ENCODE assay signal across 1 cellular context in genomic region chr9:18976368-18977238, GRCh38.
TF ChIP-seq lines count a peak whose summit lies in the region.

No MANE protein-coding gene starts in this region.

TF ChIP-seq in HEK293, 187 proteins besides CTCF, POLR2A, EP300 and RAD21 (continued from another document and continues in another):
- TF ChIP-seq PRDM10 (tag by site-specific recombination; IDR thresholded peaks at IDR 0.05) (peak; percentile 86), OSR2 (tag by site-specific recombination; IDR thresholded peaks at IDR 0.05) (peak; percentile 97; the same call in 1 of the 2 replicates), ZXDB (tag by site-specific recombination; IDR thresholded peaks at IDR 0.05) (peak; percentile 98), ZBTB20 (tag by site-specific recombination; IDR thresholded peaks at IDR 0.05) (peak; percentile 27; the same call in 1 of the 2 replicates), ZNF777 (tag by site-specific recombination; IDR thresholded peaks at IDR 0.05; ENCODE audit: borderline replicate concordance) (no peak), ZBTB11 (tag by site-specific recombination; conservative IDR thresholded peaks at IDR 0.05; ENCODE audit: low read depth) (no peak), ZNF423 (tag by site-specific recombination; IDR thresholded peaks at IDR 0.05) (peak; percentile 51), ZNF707 (tag by site-specific recombination; IDR thresholded peaks at IDR 0.05) (no peak), RBAK (tag by site-specific recombination; IDR thresholded peaks at IDR 0.05) (no peak), ZNF600 (tag by site-specific recombination; IDR thresholded peaks at IDR 0.05) (peak; percentile 29; the same call in 1 of the 2 replicates), SP2 (tag by site-specific recombination; IDR thresholded peaks at IDR 0.05) (peak; percentile 45), KLF7 (tag by site-specific recombination; IDR thresholded peaks at IDR 0.05; ENCODE audit: borderline replicate concordance) (peak; percentile 89), ZNF221 (tag by site-specific recombination; IDR thresholded peaks at IDR 0.05; ENCODE audit: borderline replicate concordance) (no peak), ZSCAN30 (tag by site-specific recombination; IDR thresholded peaks at IDR 0.05) (peak; percentile 71), ZNF239 (tag by site-specific recombination; IDR thresholded peaks at IDR 0.05) (0 out of 2 replicates have a peak, but pooled peaks have one; percentile 48), ZFP37 (tag by site-specific recombination; IDR thresholded peaks at IDR 0.05) (peak; percentile 95; the same call in 1 of the 2 replicates), ZNF610 (tag by site-specific recombination; IDR thresholded peaks at IDR 0.05; ENCODE audit: borderline replicate concordance) (0 out of 2 replicates have a peak, but pooled peaks have one; percentile 35), ZNF580 (tag by site-specific recombination; IDR thresholded peaks at IDR 0.05) (peak; percentile 96), ZNF692 (tag by site-specific recombination; IDR thresholded peaks at IDR 0.05) (peak; percentile 94), ATF2 (tag by site-specific recombination; IDR thresholded peaks at IDR 0.05; ENCODE audit: low read depth) (peak; percentile 98), ZNF837 (tag by site-specific recombination; IDR thresholded peaks at IDR 0.05) (no peak), ZNF701 (tag by site-specific recombination; IDR thresholded peaks at IDR 0.05) (no peak), ZNF654 (tag by site-specific recombination; IDR thresholded peaks at IDR 0.05; ENCODE audit: low read depth) (0 out of 2 replicates have a peak, but pooled peaks have one; percentile 14), ZNF664 (tag by site-specific recombination; IDR thresholded peaks at IDR 0.05) (peak; percentile 85), KLF16 (tag by site-specific recombination; IDR thresholded peaks at IDR 0.05) (peak; percentile 72), PRDM4 (tag by site-specific recombination; IDR thresholded peaks at IDR 0.05) (peak; percentile 98), ZNF624 (tag by site-specific recombination; IDR thresholded peaks at IDR 0.05) (no peak), TCF7L2 (IDR thresholded peaks at IDR 0.05; ENCODE audit: borderline replicate concordance, low read depth, low read length) (peak; percentile 98), KLF17 (tag by site-specific recombination; IDR thresholded peaks at IDR 0.05) (peak; percentile 99), PRDM1 (tag by site-specific recombination; IDR thresholded peaks at IDR 0.05) (peak; percentile 94), HOXA7 (CRISPR knock-in tag; IDR thresholded peaks at IDR 0.05; ENCODE audit: borderline replicate concordance) (peak; percentile 78; the same call in 1 of the 2 replicates), ZNF366 (tag by site-specific recombination; conservative IDR thresholded peaks at IDR 0.05) (peak; percentile 100), SP3 (tag by site-specific recombination; IDR thresholded peaks at IDR 0.05) (peak; percentile 74), ZNF521 (tag by site-specific recombination; IDR thresholded peaks at IDR 0.05) (no peak), ZNF529 (tag by site-specific recombination; IDR thresholded peaks at IDR 0.05; ENCODE audit: insufficient replicate concordance) (no peak), ZNF248 (tag by site-specific recombination; IDR thresholded peaks at IDR 0.05) (no peak), KLF1 (tag by site-specific recombination; IDR thresholded peaks at IDR 0.05) (peak; percentile 65), ZSCAN4 (tag by site-specific recombination; IDR thresholded peaks at IDR 0.05) (peak; percentile 90), ZBTB6 (tag by site-specific recombination; IDR thresholded peaks at IDR 0.05) (peak; percentile 31; the same call in 1 of the 2 replicates), REPIN1 (tag by site-specific recombination; IDR thresholded peaks at IDR 0.05; ENCODE audit: low read depth) (no peak), ZNF23 (tag by site-specific recombination; IDR thresholded peaks at IDR 0.05; ENCODE audit: borderline replicate concordance) (no peak), ZNF645 (tag by site-specific recombination; IDR thresholded peaks at IDR 0.05) (peak; percentile 96), ZNF114 (tag by site-specific recombination; IDR thresholded peaks at IDR 0.05) (no peak)
